15 cellular contexts compared by ENCODE assay signal in the genomic region with DNA sequence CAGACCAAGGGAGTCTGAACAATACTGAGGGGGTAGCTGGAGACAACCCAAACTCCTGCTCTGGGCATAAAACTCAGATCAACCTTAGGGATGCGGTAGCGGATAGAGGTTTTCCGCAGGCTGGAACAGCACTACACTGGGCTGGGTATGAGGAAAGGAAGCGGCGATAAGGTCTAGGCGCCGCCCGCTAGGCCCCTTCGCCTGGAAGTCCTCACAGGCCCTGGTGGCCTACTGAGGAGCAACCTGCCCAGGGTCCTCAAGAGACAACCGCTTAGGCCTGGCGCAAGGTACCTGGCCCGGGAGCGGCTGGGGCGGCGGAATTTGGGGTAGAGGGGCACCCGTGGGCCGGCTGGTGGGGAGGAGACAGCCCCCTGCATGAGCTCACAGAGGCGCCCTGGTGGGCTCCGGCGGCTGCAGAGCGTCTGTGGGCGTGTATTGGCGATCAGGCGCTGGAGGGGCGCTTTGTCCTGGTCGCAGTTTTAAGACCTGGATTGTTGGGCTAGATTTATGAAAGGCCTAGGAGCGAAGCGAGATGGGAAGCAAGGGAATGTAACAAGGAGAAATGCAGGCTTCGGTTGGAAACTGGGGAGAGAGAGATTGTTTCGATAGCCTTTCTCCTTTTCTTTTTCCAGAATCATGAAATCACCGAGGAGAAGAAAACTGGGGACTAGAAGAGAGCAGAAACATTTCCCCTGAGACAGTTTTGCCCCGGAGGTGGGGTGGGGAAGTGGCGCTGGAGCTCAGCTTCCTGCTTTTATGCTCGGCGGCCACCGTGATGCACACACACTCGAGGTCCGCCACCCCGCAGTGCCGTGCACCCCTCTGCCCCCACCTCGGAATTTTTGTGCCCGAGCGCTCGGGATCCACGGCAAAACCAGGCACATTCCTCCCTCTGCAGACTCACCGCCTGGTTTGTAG. TPM values are rescaled to one million over a fixed set of nuclear protein-coding genes. Genes with fewer than 3 reads are reported as not detected.
DNase-seq lines count a peak whose midpoint lies in the region; ATAC-seq, FAIRE-seq and TF ChIP-seq lines count a peak whose summit lies in the region.
"Had no signal": no experiment of that assay in that cellular context is flagged by ENCODE, and none has a peak within 500 bp of the region (broad histone marks: within the 10 kb centered on the region; RNA-seq: fewer than 3 reads in every experiment).

No MANE protein-coding gene starts in this region.

- no peak for ATAC-seq in activated T-cell treated with anti-CD3 and anti-CD28 coated beads, Interleukin-2, amount 50 U/mL, for 72 hours (replicated peaks in 1 of 2)
- ATAC-seq in WTC11 (peak; percentile 28), pancreas (no peak)
- no peak for ATAC-seq in stimulated activated naive B cell treated with anti-CD40 and anti-IgM and Interleukin-4, amounts not matched to agents 10 μg/mL and 1 μg/mL and 100 μg/mL, for 72 hours (replicated peaks)

- TF ChIP-seq CTCF in WTC11 (IDR thresholded peaks at IDR 0.05) (no peak), pancreas (IDR thresholded peaks at IDR 0.05) (no peak)

- peaks cover 48% of the 10 kb centered on the region for H3K4me1 Mint-ChIP-seq in activated T-cell treated with anti-CD3 and anti-CD28 coated beads, Interleukin-2, amount 50 U/mL, for 72 hours (ENCODE audit: low read depth)
- peaks cover 78% of the 10 kb centered on the region for H3K4me1 Mint-ChIP-seq in WTC11
- peaks cover 44 to 53% of the 10 kb centered on the region in 2 donors for H3K4me1 Mint-ChIP-seq in stimulated activated naive B cell treated with anti-CD40 and anti-IgM and Interleukin-4, amounts not matched to agents 10 μg/mL and 1 μg/mL and 100 μg/mL, for 72 hours

- 14% methylated on average over 45 to 46 of the region's 46 CpGs for WGBS in pancreas, 2 donors

- DNase-seq in activated T-cell treated with anti-CD3 and anti-CD28 coated beads, Interleukin-2, amount 50 U/mL, for 72 hours = no peak
- no peak for DNase-seq in activated T-cell treated with anti-CD3 and anti-CD28 coated beads for 4 hours
- no peak for DNase-seq in WTC11 (ENCODE audit: low spot score)
- DNase-seq in iPS-NIHi7 (ENCODE audit: extremely low spot score) = peak; percentile 44
- DNase-seq in stimulated activated naive B cell treated with anti-CD40 and anti-IgM and Interleukin-4, amounts not matched to agents 10 μg/mL and 1 μg/mL and 100 μg/mL, for 72 hours = no peak
- DNase-seq in NCI-H526 (lab: John Stamatoyannopoulos, UW) = no peak
- no peak for DNase-seq in pancreas
- DNase-seq in head of caudate nucleus = no peak
- DNase-seq: activated CD4-positive, alpha-beta memory T cell treated with anti-CD3 and anti-CD28 coated beads, Interleukin-2, amount 10 ng/mL, durations not matched to agents 7 days and 5 days; HFFc6; MG63; NCI-H510A treated with DMSO at 0.1 percent for 48 hours had no signal

- peaks cover 0 to 4% (median 0%) of the 10 kb centered on the region in 3 donors for H3K4me1 ChIP-seq in pancreas
- H3K4me1 ChIP-seq: ascending aorta had no signal

- no peaks in the 10 kb centered on the region for H3K9me3 ChIP-seq in pancreas
- H3K9me3 ChIP-seq: ascending aorta, MG63 had no signal

- intact Hi-C loops in pancreas (cut with DNase I) = no loop called here
- intact Hi-C loops in head of caudate nucleus (cut with DNase I) = no loop called here

- H3K36me3 ChIP-seq in pancreas = no peaks in the 10 kb centered on the region
- H3K36me3 ChIP-seq: ascending aorta, MG63 had no signal

- FAIRE-seq in pancreas (lab: Jason Lieb, UNC) = no peak
- FAIRE-seq: urothelium cell line had no signal

- POLR2A ChIA-PET in WTC11 (lab: Charles Lee) = interaction anchor here (2.3 kb wide), 1 partner anchor 100 kb away, joined by 7 read pairs; the partner anchor contains the start of gene GOT1

- H3K36me3 Mint-ChIP-seq in activated T-cell treated with anti-CD3 and anti-CD28 coated beads, Interleukin-2, amount 50 U/mL, for 72 hours (ENCODE audit: insufficient read depth in 2 of 2) = peaks cover 1 to 6% of the 10 kb centered on the region in 2 donors
- H3K36me3 Mint-ChIP-seq in WTC11 = peaks cover 3% of the 10 kb centered on the region; the same call in 1 of the 2 replicates
- peaks cover 4 to 8% of the 10 kb centered on the region in 2 donors for H3K36me3 Mint-ChIP-seq in stimulated activated naive B cell treated with anti-CD40 and anti-IgM and Interleukin-4, amounts not matched to agents 10 μg/mL and 1 μg/mL and 100 μg/mL, for 72 hours

- peak overlapping the region in 1 of 4 donors; percentile 1 for H3K27ac ChIP-seq in pancreas
- H3K27ac ChIP-seq: ascending aorta had no signal

- CTCF ChIA-PET in WTC11 (lab: Charles Lee) = interaction anchor here (1.3 to 2.4 kb wide), 3 partner anchors 82 to 95 kb away, joined by 3 to 17 read pairs (median 4); no protein-coding TSS in a partner anchor

- no peaks in the 10 kb centered on the region for H3K9me3 Mint-ChIP-seq in activated T-cell treated with anti-CD3 and anti-CD28 coated beads, Interleukin-2, amount 50 U/mL, for 72 hours
- H3K9me3 Mint-ChIP-seq in WTC11 = no peaks in the 10 kb centered on the region
- no peaks in the 10 kb centered on the region for H3K9me3 Mint-ChIP-seq in stimulated activated naive B cell treated with anti-CD40 and anti-IgM and Interleukin-4, amounts not matched to agents 10 μg/mL and 1 μg/mL and 100 μg/mL, for 72 hours
- H3K9me3 Mint-ChIP-seq: activated CD4-positive, alpha-beta memory T cell treated with anti-CD3 and anti-CD28 coated beads, Interleukin-2, amount 10 ng/mL, durations not matched to agents 7 days and 5 days had no signal

- H3K4me3 Mint-ChIP-seq in activated T-cell treated with anti-CD3 and anti-CD28 coated beads, Interleukin-2, amount 50 U/mL, for 72 hours = peak overlapping the region; percentile 49 to 75
- H3K4me3 Mint-ChIP-seq in WTC11 = peak overlapping the region; percentile 60
- peak overlapping the region; percentile 58 to 71 for H3K4me3 Mint-ChIP-seq in stimulated activated naive B cell treated with anti-CD40 and anti-IgM and Interleukin-4, amounts not matched to agents 10 μg/mL and 1 μg/mL and 100 μg/mL, for 72 hours
- H3K4me3 Mint-ChIP-seq: activated CD4-positive, alpha-beta memory T cell treated with anti-CD3 and anti-CD28 coated beads, Interleukin-2, amount 10 ng/mL, durations not matched to agents 7 days and 5 days; HFFc6 had no signal

- peaks cover 94% of the 10 kb centered on the region for H3K27me3 Mint-ChIP-seq in activated T-cell treated with anti-CD3 and anti-CD28 coated beads, Interleukin-2, amount 50 U/mL, for 72 hours (ENCODE audit: low read depth)
- peaks cover 100% of the 10 kb centered on the region for H3K27me3 Mint-ChIP-seq in WTC11 (ENCODE audit: low read depth)
- peaks cover 75 to 96% of the 10 kb centered on the region in 2 donors for H3K27me3 Mint-ChIP-seq in stimulated activated naive B cell treated with anti-CD40 and anti-IgM and Interleukin-4, amounts not matched to agents 10 μg/mL and 1 μg/mL and 100 μg/mL, for 72 hours

- no peak overlapping the region for H3K27ac Mint-ChIP-seq in activated T-cell treated with anti-CD3 and anti-CD28 coated beads, Interleukin-2, amount 50 U/mL, for 72 hours
- H3K27ac Mint-ChIP-seq in WTC11 = no peak overlapping the region
- peak overlapping the region; percentile 57 for H3K27ac Mint-ChIP-seq in stimulated activated naive B cell treated with anti-CD40 and anti-IgM and Interleukin-4, amounts not matched to agents 10 μg/mL and 1 μg/mL and 100 μg/mL, for 72 hours
- H3K27ac Mint-ChIP-seq: activated CD4-positive, alpha-beta memory T cell treated with anti-CD3 and anti-CD28 coated beads, Interleukin-2, amount 10 ng/mL, durations not matched to agents 7 days and 5 days; HFFc6 had no signal

- peaks cover 12 to 86% (median 26%) of the 10 kb centered on the region in 4 donors for H3K27me3 ChIP-seq in pancreas
- H3K27me3 ChIP-seq: MG63 had no signal

- peak overlapping the region in 1 of 4 donors; percentile 14 for H3K4me3 ChIP-seq in pancreas
- H3K4me3 ChIP-seq: ascending aorta, MG63 had no signal

TF ChIP-seq in WTC11, 78 proteins besides CTCF, POLR2A, EP300 and RAD21 (continues in another document):
- TF ChIP-seq, protein P1, sequence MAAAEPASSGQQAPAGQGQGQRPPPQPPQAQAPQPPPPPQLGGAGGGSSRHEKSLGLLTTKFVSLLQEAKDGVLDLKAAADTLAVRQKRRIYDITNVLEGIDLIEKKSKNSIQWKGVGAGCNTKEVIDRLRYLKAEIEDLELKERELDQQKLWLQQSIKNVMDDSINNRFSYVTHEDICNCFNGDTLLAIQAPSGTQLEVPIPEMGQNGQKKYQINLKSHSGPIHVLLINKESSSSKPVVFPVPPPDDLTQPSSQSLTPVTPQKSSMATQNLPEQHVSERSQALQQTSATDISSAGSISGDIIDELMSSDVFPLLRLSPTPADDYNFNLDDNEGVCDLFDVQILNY (CRISPR knock-in tag; IDR thresholded peaks at IDR 0.05) = no peak
- TF ChIP-seq ZNF423 (CRISPR knock-in tag; IDR thresholded peaks at IDR 0.05) (no peak), ZNF512 (CRISPR knock-in tag; IDR thresholded peaks at IDR 0.05; ENCODE audit: borderline replicate concordance) (no peak), ZNF138 (CRISPR knock-in tag; conservative IDR thresholded peaks at IDR 0.05) (no peak), ZNF671 (CRISPR knock-in tag; IDR thresholded peaks at IDR 0.05) (no peak), TEAD4 (CRISPR knock-in tag; IDR thresholded peaks at IDR 0.05) (no peak)

RNA-seq across cellular contexts. Expression of gene NKX2-3, which starts 2.4 kb away (rescaled TPM):
- not detected for total RNA-seq in activated T-cell treated with anti-CD3 and anti-CD28 coated beads, Interleukin-2, amount 50 U/mL, for 72 hours
- total RNA-seq in WTC11 (2021) (not detected in 3 replicates), pancreas (1 to 10 TPM in 3 of 6 donors, under 1 TPM in 3; 0.28 to 2.3 (median 1.2) TPM)
- polyA plus RNA-seq in pancreas = 1 to 10 TPM; 1.0 to 6.2 TPM
- total RNA-seq: activated CD4-positive, alpha-beta memory T cell treated with anti-CD3 and anti-CD28 coated beads, Interleukin-2, amount 10 ng/mL, durations not matched to agents 7 days and 5 days; ascending aorta; HFFc6; kidney epithelial cell had no signal
